8 cellular contexts compared by ENCODE assay signal in genomic region chr15:63945005-63945788, GRCh38.
DNase-seq lines count a peak whose midpoint lies in the region; ATAC-seq and TF ChIP-seq lines count a peak whose summit lies in the region.

No MANE protein-coding gene starts in this region.

- H3K27ac Mint-ChIP-seq in natural killer cell treated with Interleukin-12 subunit alpha and Interleukin-12 subunit beta and Interleukin-15 and Interleukin-18, amount 100 ng/mL, for 72 hours: peak overlapping the region; percentile 4 to 5

- no peak for TF ChIP-seq POLR2A in esophagus muscularis mucosa (IDR thresholded peaks at IDR 0.05; ENCODE audit: low read depth)

- no peaks in the 10 kb centered on the region for H3K27me3 ChIP-seq in esophagus muscularis mucosa

- ATAC-seq in natural killer cell treated with Interleukin-12 subunit alpha and Interleukin-12 subunit beta and Interleukin-15 and Interleukin-18, amount 100 ng/mL, for 72 hours: peak; percentile 78 to 80

- TF ChIP-seq CTCF in esophagus muscularis mucosa (IDR thresholded peaks at IDR 0.05): peak; percentile 70 to 97 (median 77)

- DNase-seq in CD1c-positive myeloid dendritic cell (ENCODE audit: extremely low spot score) (peak; percentile 76), HCEC 1CT (peak; percentile 36), OCI-M2 (lab: John Stamatoyannopoulos, UW; ENCODE audit: unreplicated experiment) (peak; percentile 5), activated T-cell treated with anti-CD3 and anti-CD28 coated beads for 48 hours (ENCODE audit: low read depth) (peak; percentile 62), esophagus muscularis mucosa (ENCODE audit: extremely low spot score) (peak; percentile 91), T1000 (lab: John Stamatoyannopoulos, UW) (no peak)
- DNase-seq in natural killer cell treated with Interleukin-12 subunit alpha and Interleukin-12 subunit beta and Interleukin-15 and Interleukin-18, amount 100 ng/mL, for 72 hours (ENCODE audit: low spot score): peak; percentile 79
- peak; percentile 62 for DNase-seq in stimulated activated naive CD4-positive, alpha-beta T cell treated with Interleukin-2 at 50 U/mL for 16 hours (lab: John Stamatoyannopoulos, UW)

- no peak for TF ChIP-seq EP300 in esophagus muscularis mucosa (IDR thresholded peaks at IDR 0.05)

- 54% methylated on average over 8 of the region's 8 CpGs for WGBS in esophagus muscularis mucosa

- no peak overlapping the region for H3K4me3 ChIP-seq in esophagus muscularis mucosa

- H3K36me3 Mint-ChIP-seq in natural killer cell treated with Interleukin-12 subunit alpha and Interleukin-12 subunit beta and Interleukin-15 and Interleukin-18, amount 100 ng/mL, for 72 hours: no peaks in the 10 kb centered on the region

- no peak overlapping the region for H3K4me3 Mint-ChIP-seq in natural killer cell treated with Interleukin-12 subunit alpha and Interleukin-12 subunit beta and Interleukin-15 and Interleukin-18, amount 100 ng/mL, for 72 hours

- intact Hi-C loops in esophagus muscularis mucosa (cut with DNase I): loop anchor here (5.0 kb wide), 1 partner anchor 102 kb away; the partner anchor contains the start of gene DAPK2

- H3K4me1 ChIP-seq in esophagus muscularis mucosa: peaks cover 10 to 22% (median 18%) of the 10 kb centered on the region in 4 donors

- H3K27ac ChIP-seq in esophagus muscularis mucosa (replicated peaks in 1 of 4): no peak overlapping the region

- no peaks in the 10 kb centered on the region for H3K27me3 Mint-ChIP-seq in natural killer cell treated with Interleukin-12 subunit alpha and Interleukin-12 subunit beta and Interleukin-15 and Interleukin-18, amount 100 ng/mL, for 72 hours

- H3K9me3 ChIP-seq in esophagus muscularis mucosa: no peaks in the 10 kb centered on the region

- H3K9me3 Mint-ChIP-seq in natural killer cell treated with Interleukin-12 subunit alpha and Interleukin-12 subunit beta and Interleukin-15 and Interleukin-18, amount 100 ng/mL, for 72 hours: no peaks in the 10 kb centered on the region

- H3K36me3 ChIP-seq in esophagus muscularis mucosa: no peaks in the 10 kb centered on the region

- H3K4me1 Mint-ChIP-seq in natural killer cell treated with Interleukin-12 subunit alpha and Interleukin-12 subunit beta and Interleukin-15 and Interleukin-18, amount 100 ng/mL, for 72 hours (ENCODE audit: low read depth in 2 of 2): peaks cover 11 to 14% of the 10 kb centered on the region in 2 donors
